In genomic region chr3:164832216-164832615, GRCh38 we compare ENCODE assay signal across 20 cellular contexts.
A peak's percentile ranks its signal among the peaks of the same experiment; 100 is the strongest.
DNase-seq lines count a peak whose midpoint lies in the region; ATAC-seq and TF ChIP-seq lines count a peak whose summit lies in the region.
"Had no signal": no experiment of that assay in that cellular context is flagged by ENCODE, and none has a peak within 500 bp of the region (broad histone marks: within the 10 kb centered on the region; RNA-seq: fewer than 3 reads in every experiment).

No MANE protein-coding gene starts in this region.

- peak overlapping the region in 7 of 11 experiments; percentile 20 to 43 (median 26); a peak in 11 of 22 replicates for H3K4me2 ChIP-seq in BLaER1 treated with 17β-estradiol and CSF1 and Interleukin-3, amounts not matched to agents 10 nM and 100 nM
- peak overlapping the region; percentile 27 for H3K4me2 ChIP-seq in SU-DHL-6 (ENCODE audit: low read depth, low read length, poor library complexity, severe bottlenecking)

- H4K20me1 ChIP-seq in BLaER1 treated with 17β-estradiol and CSF1 and Interleukin-3, amounts not matched to agents 10 nM and 100 nM: no peaks in the 10 kb centered on the region
- H4K20me1 ChIP-seq in SU-DHL-6 (ENCODE audit: low read depth, low read length): no peaks in the 10 kb centered on the region

- H3K9me2 ChIP-seq in SU-DHL-6 (replicated peaks; ENCODE audit: insufficient read depth, low read length): no peaks in the 10 kb centered on the region

- H3K9me3 Mint-ChIP-seq in activated naive CD4-positive, alpha-beta T cell treated with anti-CD3 and anti-CD28 coated beads, Interleukin-2, amount 50 U/mL, for 72 hours: peaks cover 8 to 11% of the 10 kb centered on the region in 2 donors

- TF ChIP-seq CTCF in SU-DHL-6 (IDR thresholded peaks at IDR 0.05; ENCODE audit: insufficient read depth, low read length, poor library complexity, severe bottlenecking): no peak
- TF ChIP-seq CTCF in WERI-Rb-1 (IDR thresholded peaks at IDR 0.05; ENCODE audit: low read depth, low read length): no peak

- H3K27ac Mint-ChIP-seq in activated naive CD4-positive, alpha-beta T cell treated with anti-CD3 and anti-CD28 coated beads, Interleukin-2, amount 50 U/mL, for 72 hours: no peak overlapping the region

- peaks cover 0 to 13% (median 5%) of the 10 kb centered on the region in 10 experiments; a peak in 11 of 20 replicates for H3K4me1 ChIP-seq in BLaER1 treated with 17β-estradiol and CSF1 and Interleukin-3, amounts not matched to agents 10 nM and 100 nM
- H3K4me1 ChIP-seq: HAP-1 had no signal

- no peaks in the 10 kb centered on the region for H3K36me3 ChIP-seq in BLaER1 treated with 17β-estradiol and CSF1 and Interleukin-3, amounts not matched to agents 10 nM and 100 nM
- H3K36me3 ChIP-seq in SU-DHL-6 (ENCODE audit: low read length): no peaks in the 10 kb centered on the region
- no peaks in the 10 kb centered on the region for H3K36me3 ChIP-seq in WERI-Rb-1
- H3K36me3 ChIP-seq: HAP-1 had no signal

- H3K9ac ChIP-seq in BLaER1 treated with 17β-estradiol and CSF1 and Interleukin-3, amounts not matched to agents 10 nM and 100 nM: no peak overlapping the region
- H3K9ac ChIP-seq in SU-DHL-6 (ENCODE audit: low read length): no peak overlapping the region

- no peaks in the 10 kb centered on the region for H3F3A ChIP-seq in SU-DHL-6 (ENCODE audit: insufficient read depth)

- H3K36me3 Mint-ChIP-seq in activated naive CD4-positive, alpha-beta T cell treated with anti-CD3 and anti-CD28 coated beads, Interleukin-2, amount 50 U/mL, for 72 hours: peaks cover 0 to 4% of the 10 kb centered on the region in 2 donors

- peak; percentile 23 for DNase-seq in HS-5 (ENCODE audit: low read depth)
- peak; percentile 9 for DNase-seq in glomerular visceral epithelial cell (ENCODE audit: extremely low spot score)
- no peak for DNase-seq in WERI-Rb-1
- DNase-seq in NCI-H2196 treated with DMSO at 0.1 percent for 48 hours (lab: John Stamatoyannopoulos, UW; ENCODE audit: unreplicated experiment): no peak
- no peak for DNase-seq in RPMI8226
- DNase-seq in activated naive CD4-positive, alpha-beta T cell treated with anti-CD3 and anti-CD28 coated beads, Interleukin-2, amount 50 U/mL, for 72 hours (ENCODE audit: low spot score in 2 of 2): no peak
- DNase-seq: DMS53, EL, IMR-90, NCI-H1694, NCI-H2081, NCI-H2171 treated with DMSO at 0.1 percent for 48 hours, NCI-H446, NCI-H526, PC-3, SIG-M5 had no signal

- no peak overlapping the region; a peak in 1 of 22 replicates for H3K27ac ChIP-seq in BLaER1 treated with 17β-estradiol and CSF1 and Interleukin-3, amounts not matched to agents 10 nM and 100 nM
- H3K27ac ChIP-seq in SU-DHL-6 (ENCODE audit: low read depth, low read length) (no peak overlapping the region), WERI-Rb-1 (no peak overlapping the region)
- H3K27ac ChIP-seq: RWPE1 had no signal

- no peaks in the 10 kb centered on the region for H3K9me3 ChIP-seq in BLaER1 treated with 17β-estradiol and CSF1 and Interleukin-3, amounts not matched to agents 10 nM and 100 nM (replicated peaks in 1 of 11)
- H3K9me3 ChIP-seq in SU-DHL-6 (ENCODE audit: insufficient read depth, low read length) (peaks cover 4% of the 10 kb centered on the region; the same call in 1 of the 2 replicates), WERI-Rb-1 (ENCODE audit: severe bottlenecking) (no peaks in the 10 kb centered on the region)
- H3K9me3 ChIP-seq: HAP-1 had no signal

- H3K27me3 ChIP-seq in BLaER1 treated with 17β-estradiol and CSF1 and Interleukin-3, amounts not matched to agents 10 nM and 100 nM: no peaks in the 10 kb centered on the region
- H3K27me3 ChIP-seq in SU-DHL-6 (ENCODE audit: low read length) (no peaks in the 10 kb centered on the region), WERI-Rb-1 (ENCODE audit: insufficient read depth, low read depth, severe bottlenecking) (no peaks in the 10 kb centered on the region)

- no peak for ATAC-seq in activated naive CD4-positive, alpha-beta T cell treated with anti-CD3 and anti-CD28 coated beads, Interleukin-2, amount 50 U/mL, for 72 hours
- ATAC-seq: PC-3 had no signal

- no peak overlapping the region for H3K4me3 ChIP-seq in BLaER1 treated with 17β-estradiol and CSF1 and Interleukin-3, amounts not matched to agents 10 nM and 100 nM
- H3K4me3 ChIP-seq in SU-DHL-6 (ENCODE audit: insufficient read depth, low read length, poor library complexity, severe bottlenecking) (no peak overlapping the region), WERI-Rb-1 (ENCODE audit: low read depth, low read length) (no peak overlapping the region)
- H3K4me3 ChIP-seq: HAP-1 had no signal

- no peaks in the 10 kb centered on the region for H3K79me2 ChIP-seq in SU-DHL-6 (ENCODE audit: insufficient read depth, low read length)

- peak overlapping the region; percentile 85 for H2AFZ ChIP-seq in SU-DHL-6 (ENCODE audit: low read depth, low read length, severe bottlenecking)

Comparison
In these comparisons a context has a peak if more than half of its experiments do, and no peak if none do; other contexts are left out.
1. DNase-seq: peak in HS-5 (single experiment) and glomerular visceral epithelial cell (single experiment); none in WERI-Rb-1 (single experiment), NCI-H2196 treated with DMSO at 0.1 percent for 48 hours (single experiment), RPMI8226 (single experiment) and activated naive CD4-positive, alpha-beta T cell treated with anti-CD3 and anti-CD28 coated beads, Interleukin-2, amount 50 U/mL, for 72 hours (0 of 2).